Comparison of ENCODE assay signal across 14 cellular contexts in genomic region chr15:50493625-50494024, GRCh38. TPM values are rescaled to one million over a fixed set of nuclear protein-coding genes. Genes with fewer than 3 reads are reported as not detected.
DNase-seq lines count a peak whose midpoint lies in the region; ATAC-seq and TF ChIP-seq lines count a peak whose summit lies in the region.
"Had no signal": no experiment of that assay in that cellular context is flagged by ENCODE, and none has a peak within 500 bp of the region (broad histone marks: within the 10 kb centered on the region; RNA-seq: fewer than 3 reads in every experiment).

No MANE protein-coding gene starts in this region.

- peaks cover 0 to 25% of the 10 kb centered on the region in 2 donors for H3K36me3 Mint-ChIP-seq in activated T-cell treated with anti-CD3 and anti-CD28 coated beads, Interleukin-2, amount 50 U/mL, for 72 hours (ENCODE audit: insufficient read depth in 2 of 2)
- H3K36me3 Mint-ChIP-seq in central memory CD8-positive, alpha-beta T cell (ENCODE audit: insufficient read depth) = peaks cover 72% of the 10 kb centered on the region

- H3K27me3 ChIP-seq in heart right ventricle (no peaks in the 10 kb centered on the region), left ventricle myocardium inferior (ENCODE audit: low read depth) (no peaks in the 10 kb centered on the region)

- no peak overlapping the region for H3K4me3 Mint-ChIP-seq in activated T-cell treated with anti-CD3 and anti-CD28 coated beads, Interleukin-2, amount 50 U/mL, for 72 hours
- H3K4me3 Mint-ChIP-seq in central memory CD8-positive, alpha-beta T cell = no peak overlapping the region
- H3K4me3 Mint-ChIP-seq: HFFc6 had no signal

- H3K27ac Mint-ChIP-seq in activated T-cell treated with anti-CD3 and anti-CD28 coated beads, Interleukin-2, amount 50 U/mL, for 72 hours = peak overlapping the region; percentile 23
- H3K27ac Mint-ChIP-seq in central memory CD8-positive, alpha-beta T cell (ENCODE audit: low read depth) = peak overlapping the region; percentile 46
- H3K27ac Mint-ChIP-seq: HFFc6 had no signal

- H3K36me3 ChIP-seq in heart right ventricle = peaks cover 0 to 100% (median 66%) of the 10 kb centered on the region in 9 donors
- peaks cover 99% of the 10 kb centered on the region for H3K36me3 ChIP-seq in left ventricle myocardium inferior

- H3K4me1 Mint-ChIP-seq in activated T-cell treated with anti-CD3 and anti-CD28 coated beads, Interleukin-2, amount 50 U/mL, for 72 hours (ENCODE audit: low read depth) = no peaks in the 10 kb centered on the region
- no peaks in the 10 kb centered on the region for H3K4me1 Mint-ChIP-seq in central memory CD8-positive, alpha-beta T cell

- no peak for ATAC-seq in activated T-cell treated with anti-CD3 and anti-CD28 coated beads, Interleukin-2, amount 50 U/mL, for 72 hours (replicated peaks in 1 of 2)
- peak in 5 of 8 donors; percentile 46 to 75 (median 56) for ATAC-seq in heart right ventricle
- ATAC-seq in central memory CD8-positive, alpha-beta T cell (replicated peaks; ENCODE audit: extremely low read depth, poor library complexity, severe bottlenecking) = no peak
- ATAC-seq: HepG2 had no signal

- intact Hi-C loops in heart right ventricle (cut with DNase I) (no loop called here), left ventricle myocardium inferior (cut with micrococcal nuclease) (loop anchor here (10.0 kb wide), 1 partner anchor 81 kb away; no protein-coding TSS in a partner anchor)

- no peaks in the 10 kb centered on the region for H3K9me3 Mint-ChIP-seq in activated T-cell treated with anti-CD3 and anti-CD28 coated beads, Interleukin-2, amount 50 U/mL, for 72 hours
- H3K9me3 Mint-ChIP-seq in central memory CD8-positive, alpha-beta T cell = no peaks in the 10 kb centered on the region
- H3K9me3 Mint-ChIP-seq: HFFc6 had no signal

- 51 to 69% methylated on average over 3 of the region's 3 CpGs for WGBS in heart right ventricle, 2 donors

- DNase-seq in activated T-cell treated with anti-CD3 and anti-CD28 coated beads, Interleukin-2, amount 50 U/mL, for 72 hours = no peak
- no peak for DNase-seq in activated T-cell treated with anti-CD3 and anti-CD28 coated beads, Interleukin-2, amount 50 U/mL, for 48 hours
- peak in 1 of 2 donors; percentile 10 for DNase-seq in heart right ventricle
- DNase-seq in left ventricle myocardium inferior = no peak
- no peak for DNase-seq in central memory CD8-positive, alpha-beta T cell (ENCODE audit: low spot score in 2 of 2)
- DNase-seq in C1 segment of cervical spinal cord (lab: John Stamatoyannopoulos, UW) = no peak
- no peak for DNase-seq in stimulated activated CD4-positive, alpha-beta T cell treated with anti-CD3 and anti-CD28 coated beads, Interleukin-4, amount 100 ng/mL, for 4 hours
- DNase-seq: DMS53, GF-D8, HCEC 1CT, HFFc6 had no signal

- H3K4me3 ChIP-seq in heart right ventricle (no peak overlapping the region), left ventricle myocardium inferior (no peak overlapping the region)

- peak overlapping the region in 1 of 10 donors; percentile 24 for H3K27ac ChIP-seq in heart right ventricle
- no peak overlapping the region for H3K27ac ChIP-seq in left ventricle myocardium inferior (replicated peaks)

- TF ChIP-seq CTCF in heart right ventricle (IDR thresholded peaks at IDR 0.05) = no peak
- TF ChIP-seq CTCF in left ventricle myocardium inferior (IDR thresholded peaks at IDR 0.05; ENCODE audit: borderline replicate concordance) = no peak

- no peaks in the 10 kb centered on the region for H3K4me1 ChIP-seq in heart right ventricle
- H3K4me1 ChIP-seq in left ventricle myocardium inferior = peaks cover 10% of the 10 kb centered on the region

- H3K9me3 ChIP-seq in heart right ventricle (no peaks in the 10 kb centered on the region), left ventricle myocardium inferior (replicated peaks) (no peaks in the 10 kb centered on the region)

- no peaks in the 10 kb centered on the region for H3K27me3 Mint-ChIP-seq in activated T-cell treated with anti-CD3 and anti-CD28 coated beads, Interleukin-2, amount 50 U/mL, for 72 hours (ENCODE audit: low read depth)
- H3K27me3 Mint-ChIP-seq in central memory CD8-positive, alpha-beta T cell = no peaks in the 10 kb centered on the region

RNA-seq across cellular contexts. Expression of gene USP50, which starts 52.8 kb away (rescaled TPM):
- total RNA-seq in activated T-cell treated with anti-CD3 and anti-CD28 coated beads, Interleukin-2, amount 50 U/mL, for 72 hours = not detected
- 1 to 10 TPM in 1 of 10 donors, under 1 TPM in 6, not detected in 3; 0.23 to 1.2 (median 0.57) TPM for total RNA-seq in heart right ventricle
- not detected for polyA plus RNA-seq in heart right ventricle
- total RNA-seq in left ventricle myocardium inferior = not detected
- total RNA-seq: H4 had no signal
- polyA plus RNA-seq: BJ, HepG2 had no signal

Comparison
In these comparisons a context has a peak if more than half of its experiments do, and no peak if none do; other contexts are left out.
1. ATAC-seq: peak in heart right ventricle (5 of 8); none in activated T-cell treated with anti-CD3 and anti-CD28 coated beads, Interleukin-2, amount 50 U/mL, for 72 hours (0 of 2) and central memory CD8-positive, alpha-beta T cell (single experiment).